ENCODE assay signal across 8 cellular contexts in genomic region chr1:109214695-109215623, GRCh38. TPM values are rescaled to one million over a fixed set of nuclear protein-coding genes. Genes with fewer than 3 reads are reported as not detected.
A peak's percentile ranks its signal among the peaks of the same experiment; 100 is the strongest.
DNase-seq lines count a peak whose midpoint lies in the region; ATAC-seq, FAIRE-seq and TF ChIP-seq lines count a peak whose summit lies in the region.

No MANE protein-coding gene starts in this region.

- H4K20me1 ChIP-seq in neural cell (ENCODE audit: insufficient read depth) = no peaks in the 10 kb centered on the region

- peak overlapping the region; percentile 93 for H3K4me2 ChIP-seq in neural cell (ENCODE audit: low read length)

- H3K9me2 ChIP-seq in neural cell (ENCODE audit: insufficient read depth, low read length) = no peaks in the 10 kb centered on the region

- H3K9ac ChIP-seq in neural cell (ENCODE audit: low read length) = peak overlapping the region; percentile 98

- H3K36me3 Mint-ChIP-seq in activated T-cell treated with anti-CD3 and anti-CD28 coated beads, Interleukin-2, amount 50 U/mL, for 24 hours (ENCODE audit: low read depth) = peaks cover 57% of the 10 kb centered on the region

- TF ChIP-seq EP300 in neural cell (conservative IDR thresholded peaks at IDR 0.05; ENCODE audit: poor library complexity, severe bottlenecking) = no peak

- H3K27ac ChIP-seq in neural cell (ENCODE audit: low read length) = peak overlapping the region; percentile 97

- H3K27ac Mint-ChIP-seq in activated T-cell treated with anti-CD3 and anti-CD28 coated beads, Interleukin-2, amount 50 U/mL, for 24 hours = peak overlapping the region; percentile 96

- H3K9me3 Mint-ChIP-seq in activated T-cell treated with anti-CD3 and anti-CD28 coated beads, Interleukin-2, amount 50 U/mL, for 24 hours = no peaks in the 10 kb centered on the region

- no peaks in the 10 kb centered on the region for H3F3A ChIP-seq in neural cell (ENCODE audit: insufficient read depth, low read length, poor library complexity, severe bottlenecking)

- ATAC-seq in HG03108 (IDR thresholded peaks at IDR 0.05; ENCODE audit: unreplicated experiment) (peak; percentile 31), GM19463 (IDR thresholded peaks at IDR 0.05; ENCODE audit: unreplicated experiment) (no peak)

- no peaks in the 10 kb centered on the region for H3K27me3 ChIP-seq in neural cell (ENCODE audit: insufficient read depth, low read depth, low read length)

- peak overlapping the region; percentile 85 for H2AFZ ChIP-seq in neural cell (ENCODE audit: low read depth, low read length)

- peak overlapping the region; percentile 99 for H3K4me3 Mint-ChIP-seq in activated T-cell treated with anti-CD3 and anti-CD28 coated beads, Interleukin-2, amount 50 U/mL, for 24 hours

- DNase-seq in CMK (ENCODE audit: low read depth) (peak; percentile 66), NCI-H774 (lab: John Stamatoyannopoulos, UW) (peak; percentile 28), fibroblast of mammary gland (ENCODE audit: low read depth) (peak; percentile 85), urothelium cell line (ENCODE audit: low spot score) (peak; percentile 66)
- DNase-seq in activated T-cell treated with anti-CD3 and anti-CD28 coated beads, Interleukin-2, amount 50 U/mL, for 24 hours = peak; percentile 47

- no peaks in the 10 kb centered on the region for H3K36me3 ChIP-seq in neural cell (ENCODE audit: insufficient read depth, low read length)

- TF ChIP-seq CTCF in fibroblast of mammary gland (conservative IDR thresholded peaks at IDR 0.05; ENCODE audit: control insufficient read depth, insufficient read depth, low read depth, low read length) (no peak), neural cell (IDR thresholded peaks at IDR 0.05; ENCODE audit: poor library complexity, severe bottlenecking) (no peak)

- peaks cover 42% of the 10 kb centered on the region for H3K79me2 ChIP-seq in neural cell (replicated peaks; ENCODE audit: insufficient read depth, low read length)

- FAIRE-seq in urothelium cell line (lab: Jason Lieb, UNC) = no peak

- TF ChIP-seq RAD21 in neural cell (conservative IDR thresholded peaks at IDR 0.05) = no peak

- H3K27me3 Mint-ChIP-seq in activated T-cell treated with anti-CD3 and anti-CD28 coated beads, Interleukin-2, amount 50 U/mL, for 24 hours = no peaks in the 10 kb centered on the region

- H3K9me3 ChIP-seq in neural cell (ENCODE audit: low read length) = no peaks in the 10 kb centered on the region

- H3K4me3 ChIP-seq in fibroblast of mammary gland (ENCODE audit: control insufficient read depth, low read depth, low read length) (peak overlapping the region; percentile 99), neural cell (ENCODE audit: low read length) (peak overlapping the region; percentile 94)

- H3K4me1 Mint-ChIP-seq in activated T-cell treated with anti-CD3 and anti-CD28 coated beads, Interleukin-2, amount 50 U/mL, for 24 hours (ENCODE audit: low read depth) = peaks cover 36% of the 10 kb centered on the region

TF ChIP-seq in neural cell, 6 proteins besides CTCF, POLR2A, EP300 and RAD21:
- no peak for TF ChIP-seq TAF1 (IDR thresholded peaks at IDR 0.05; ENCODE audit: low read depth)
- TF ChIP-seq POLR2AphosphoS5 (IDR thresholded peaks at IDR 0.05) = peak; percentile 36
TF ChIP-seq in neural cell: peak in this region for 1.

RNA-seq across cellular contexts. Expression of gene SARS1, which starts 1.2 kb away (rescaled TPM):
- 274 and 281 TPM in 2 replicates for polyA plus RNA-seq in neural cell
- 188 and 201 TPM in 2 replicates for polyA minus RNA-seq in neural cell

RNA-seq across cellular contexts. Expression of gene CELSR2, which starts 34.4 kb away (rescaled TPM):
- 7.9 and 9.5 TPM in 2 replicates for polyA plus RNA-seq in neural cell
- polyA minus RNA-seq in neural cell = 54.3 and 59.2 TPM in 2 replicates

Comparison
In these comparisons a context has a peak if more than half of its experiments do, and no peak if none do; other contexts are left out.
1. DNase-seq: peak in every context shown above with its lines; median percentile 85 in fibroblast of mammary gland; 66 in CMK; 66 in urothelium cell line; 47 in activated T-cell treated with anti-CD3 and anti-CD28 coated beads, Interleukin-2, amount 50 U/mL, for 24 hours; 28 in NCI-H774.